In the genomic region with DNA sequence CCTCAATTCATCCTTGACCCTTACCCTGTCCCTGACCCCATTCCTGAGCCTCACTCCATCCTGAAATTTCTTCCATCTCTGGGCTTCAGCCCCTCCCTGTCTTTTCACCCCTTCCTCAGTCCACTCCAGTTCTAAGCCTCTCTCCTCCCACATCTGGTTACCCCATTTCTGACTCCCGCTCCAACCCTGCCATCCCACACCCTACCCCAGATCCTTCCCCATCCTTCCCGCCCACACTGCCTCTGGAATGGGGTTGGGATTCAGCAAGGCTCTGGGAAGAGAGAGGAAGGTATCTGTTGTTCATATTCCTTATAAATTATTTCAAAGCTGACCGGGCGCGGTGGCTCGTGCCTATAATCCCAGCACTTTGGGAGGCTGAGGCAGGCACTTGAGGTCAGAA, we compare ENCODE assay signal across 17 cellular contexts.
"Had no signal": no experiment of that assay in that cellular context is flagged by ENCODE, and none has a peak within 500 bp of the region (broad histone marks: within the 10 kb centered on the region; RNA-seq: fewer than 3 reads in every experiment).

No MANE protein-coding gene starts in this region.

- H2AFZ ChIP-seq: neural progenitor cell had no signal

- H3K9me3 ChIP-seq: esophagus squamous epithelium, gastroesophageal sphincter, left ventricle myocardium inferior, lower lobe of right lung, pancreas, stomach, tibial nerve had no signal

- H3K27ac ChIP-seq: esophagus squamous epithelium, gastroesophageal sphincter, left ventricle myocardium inferior, lower lobe of right lung, neural progenitor cell, pancreas, stomach, tibial nerve had no signal

- H3K27me3 ChIP-seq: neural progenitor cell, pancreas, tibial nerve had no signal

- ATAC-seq: gastroesophageal sphincter, left cardiac atrium, natural killer cell, pancreas, right cardiac atrium had no signal

- H3K4me2 ChIP-seq: neural progenitor cell had no signal

- DNase-seq: esophagus squamous epithelium; foreskin fibroblast; glutamatergic neuron; left cardiac atrium; left ventricle myocardium inferior; lower lobe of right lung; natural killer cell; nucleus accumbens; pancreas; right cardiac atrium; small intestine; stimulated activated CD4-positive, alpha-beta T cell treated with anti-CD3 and anti-CD28 coated beads, Interleukin-12 subunit alpha, Interleukin-12 subunit beta, amount 100 ng/mL, for 4 hours; stimulated activated naive CD4-positive, alpha-beta T cell; stomach had no signal

- H3K4me3 ChIP-seq: esophagus squamous epithelium, gastroesophageal sphincter, left ventricle myocardium inferior, lower lobe of right lung, neural progenitor cell, pancreas, stomach, tibial nerve had no signal

- H3K36me3 ChIP-seq: esophagus squamous epithelium, gastroesophageal sphincter, left ventricle myocardium inferior, lower lobe of right lung, neural progenitor cell, pancreas, stomach, tibial nerve had no signal

- H3K4me1 ChIP-seq: esophagus squamous epithelium, gastroesophageal sphincter, left ventricle myocardium inferior, lower lobe of right lung, pancreas, stomach had no signal

- H3K9ac ChIP-seq: neural progenitor cell had no signal
